In the genomic region with DNA sequence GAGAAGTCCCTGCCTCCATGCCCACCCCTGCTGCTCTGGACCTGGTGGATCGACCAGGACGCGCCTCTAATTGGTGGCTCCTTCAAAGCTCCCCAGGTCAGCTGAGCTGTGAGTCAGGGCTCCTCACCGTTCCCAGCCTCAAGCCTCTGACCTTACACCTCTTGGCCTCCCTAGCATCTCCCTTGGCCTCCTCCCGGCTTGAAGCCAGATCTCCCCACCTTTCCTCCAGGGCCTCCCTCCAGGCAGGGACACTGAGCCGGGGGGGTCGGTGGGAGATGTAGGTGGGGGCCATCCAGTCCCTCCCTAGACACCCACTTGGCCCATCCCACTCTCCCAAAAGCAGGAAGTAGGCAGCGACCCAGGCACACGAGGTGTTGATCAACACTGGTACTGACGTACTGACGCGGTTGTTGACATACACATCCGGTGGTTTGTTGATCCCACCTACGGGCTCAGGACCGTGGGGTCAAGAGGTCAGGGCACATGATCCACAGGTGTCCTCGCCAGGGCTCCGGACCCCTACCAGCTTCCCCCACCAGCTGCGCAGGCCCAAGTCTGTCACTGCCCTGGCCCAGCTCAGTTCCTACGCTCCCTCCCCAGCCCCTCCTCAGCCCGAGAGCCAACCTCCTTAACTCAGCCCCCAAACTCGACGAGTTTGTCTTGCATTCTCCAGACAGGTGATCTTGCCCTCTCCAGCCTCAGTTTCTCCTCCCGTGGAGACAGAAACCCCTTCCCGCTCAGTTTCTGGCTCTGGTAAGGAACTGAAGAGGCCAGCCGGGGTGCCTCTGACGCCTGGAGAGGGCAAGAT, we compare ENCODE assay signal across 8 cellular contexts. TPM values are rescaled to one million over a fixed set of nuclear protein-coding genes. Genes with fewer than 3 reads are reported as not detected.
DNase-seq lines count a peak whose midpoint lies in the region; ATAC-seq and TF ChIP-seq lines count a peak whose summit lies in the region.

No MANE protein-coding gene starts in this region.

- TF ChIP-seq EP300 in sigmoid colon (IDR thresholded peaks at IDR 0.05) = no peak

- 5 to 9% methylated on average over 26 of the region's 26 CpGs for WGBS in sigmoid colon, 2 donors

- no peaks in the 10 kb centered on the region for H3K27me3 Mint-ChIP-seq in CD4-positive, alpha-beta memory T cell

- peaks cover 15 to 31% (median 24%) of the 10 kb centered on the region in 4 donors for H3K4me1 Mint-ChIP-seq in CD4-positive, alpha-beta memory T cell

- peak overlapping the region; percentile 89 for H3K9ac ChIP-seq in OCI-LY3 (ENCODE audit: low read length)

- peaks cover 18% of the 10 kb centered on the region for H3K79me2 ChIP-seq in OCI-LY3 (ENCODE audit: low read length)

- DNase-seq in CD4-positive, alpha-beta memory T cell = peak; percentile 47 to 69 (median 55)
- DNase-seq in H4 (ENCODE audit: low spot score) (peak; percentile 42), hepatic stellate cell (ENCODE audit: low spot score) (peak; percentile 61), sigmoid colon (peak; percentile 82), NCI-H2171 (lab: John Stamatoyannopoulos, UW) (no peak)

- H4K20me1 ChIP-seq in OCI-LY3 (ENCODE audit: insufficient read depth, low read length) = no peaks in the 10 kb centered on the region

- 0 out of 2 replicates have a peak overlapping the region, but pooled peaks have one; percentile 6 for H2AFZ ChIP-seq in OCI-LY3 (ENCODE audit: low read depth, low read length)

- H3K9me3 Mint-ChIP-seq in CD4-positive, alpha-beta memory T cell = no peaks in the 10 kb centered on the region

- intact Hi-C loops in CD4-positive, alpha-beta memory T cell (cut with micrococcal nuclease) = loop anchor here (1.0 to 5.0 kb wide), 3 partner anchors 8 to 1351 kb away; a partner anchor contains a TSS
- intact Hi-C loops in sigmoid colon (cut with DNase I) = no loop called here

- H3K4me1 ChIP-seq in CD4-positive, alpha-beta memory T cell (ENCODE audit: insufficient read depth, low read length) = peaks cover 27% of the 10 kb centered on the region
- H3K4me1 ChIP-seq in OCI-LY3 (ENCODE audit: low read length) (peaks cover 16% of the 10 kb centered on the region), sigmoid colon (peaks cover 0 to 31% (median 27%) of the 10 kb centered on the region in 4 donors)

- ATAC-seq in HG03196 (IDR thresholded peaks at IDR 0.05; ENCODE audit: unreplicated experiment) = no peak

- no peaks in the 10 kb centered on the region for H3K9me3 ChIP-seq in CD4-positive, alpha-beta memory T cell (ENCODE audit: control insufficient read depth in 1 of 2, low read length in 2 of 2)
- no peaks in the 10 kb centered on the region for H3K9me3 ChIP-seq in OCI-LY3 (ENCODE audit: insufficient read depth, low read length)
- no peaks in the 10 kb centered on the region for H3K9me3 ChIP-seq in sigmoid colon

- peak overlapping the region; percentile 88 for H3K27ac ChIP-seq in CD4-positive, alpha-beta memory T cell (ENCODE audit: low read depth, low read length)
- H3K27ac ChIP-seq in OCI-LY3 (ENCODE audit: low read length) = peak overlapping the region; percentile 28
- peak overlapping the region; percentile 88 for H3K27ac ChIP-seq in angular gyrus (ENCODE audit: low read depth, low read length)
- H3K27ac ChIP-seq in sigmoid colon = peak overlapping the region; percentile 79 to 83 (median 82)

- peak overlapping the region; percentile 91 to 96 (median 93) for H3K4me3 Mint-ChIP-seq in CD4-positive, alpha-beta memory T cell

- POLR2A ChIA-PET in CD4-positive, alpha-beta memory T cell (lab: Charles Lee; ENCODE audit: partially characterized antibody) = interaction anchor here (0.6 to 5.8 kb wide), 12 partner anchors 10 to 217 kb away, joined by 3 to 46 read pairs (median 4); a partner anchor contains a TSS

- peak overlapping the region; percentile 91 to 97 (median 96) for H3K27ac Mint-ChIP-seq in CD4-positive, alpha-beta memory T cell

- no peak for TF ChIP-seq CTCF in OCI-LY3 (IDR thresholded peaks at IDR 0.05; ENCODE audit: low read depth, low read length)
- no peak for TF ChIP-seq CTCF in sigmoid colon (IDR thresholded peaks at IDR 0.05)

- H3K4me3 ChIP-seq in CD4-positive, alpha-beta memory T cell (ENCODE audit: low read length in 2 of 2) = peak overlapping the region; percentile 94 to 97
- H3K4me3 ChIP-seq in OCI-LY3 (ENCODE audit: low read length) (peak overlapping the region; percentile 90), sigmoid colon (peak overlapping the region; percentile 65 to 92 (median 88))

- H3K36me3 ChIP-seq in CD4-positive, alpha-beta memory T cell (ENCODE audit: insufficient read depth, low read length) = peaks cover 25% of the 10 kb centered on the region
- H3K36me3 ChIP-seq in OCI-LY3 (replicated peaks; ENCODE audit: low read depth, low read length) = peaks cover 7% of the 10 kb centered on the region
- peaks cover 20 to 33% (median 27%) of the 10 kb centered on the region in 4 donors for H3K36me3 ChIP-seq in sigmoid colon

- H3K27me3 ChIP-seq in CD4-positive, alpha-beta memory T cell (ENCODE audit: insufficient read depth, low read length) = no peaks in the 10 kb centered on the region
- H3K27me3 ChIP-seq in OCI-LY3 (ENCODE audit: low read depth, low read length) = no peaks in the 10 kb centered on the region
- H3K27me3 ChIP-seq in sigmoid colon = no peaks in the 10 kb centered on the region

- no peak for TF ChIP-seq POLR2A in sigmoid colon (IDR thresholded peaks at IDR 0.05)

- peak overlapping the region; percentile 98 for H3K4me2 ChIP-seq in OCI-LY3 (ENCODE audit: low read length)

- CTCF ChIA-PET in CD4-positive, alpha-beta memory T cell (lab: Charles Lee; ENCODE audit: partially characterized antibody) = interaction anchor here (1.4 to 1.7 kb wide), 2 partner anchors 22 to 69 kb away, joined by 3 to 6 read pairs; no protein-coding TSS in a partner anchor

- H3K36me3 Mint-ChIP-seq in CD4-positive, alpha-beta memory T cell = peaks cover 14 to 33% of the 10 kb centered on the region in 2 donors

RNA-seq across cellular contexts. Expression of a gene that starts 0.8 kb away (rescaled TPM):
- 10 to 100 TPM; 45.7 to 47.3 TPM for total RNA-seq in CD4-positive, alpha-beta memory T cell
- 1 to 10 TPM; 4.1 to 6.3 TPM for polyA plus RNA-seq in CD4-positive, alpha-beta memory T cell
- 6.0 and 9.5 TPM in 2 replicates for total RNA-seq in H4 (2014; rRNA removed; shearing (Covaris generic))
- 10 to 100 TPM; 12.1 to 22.7 (median 14.4) TPM for total RNA-seq in sigmoid colon
- polyA plus RNA-seq in sigmoid colon = 10 to 100 TPM; 13.2 to 27.6 (median 19.4) TPM

RNA-seq across cellular contexts. Expression of a gene that starts 8.2 kb away (rescaled TPM):
- total RNA-seq in CD4-positive, alpha-beta memory T cell = 10 to 100 TPM; 14.0 to 15.8 TPM
- 1 to 10 TPM; 5.6 to 8.8 TPM for polyA plus RNA-seq in CD4-positive, alpha-beta memory T cell
- 6.4 and 9.1 TPM in 2 replicates for total RNA-seq in H4 (2014; rRNA removed; shearing (Covaris generic))
- 10 to 100 TPM; 17.8 to 27.3 (median 21.3) TPM for total RNA-seq in sigmoid colon
- polyA plus RNA-seq in sigmoid colon = 10 to 100 TPM; 15.6 to 23.4 (median 18.1) TPM

RNA-seq across cellular contexts. Expression of a gene that starts 19.4 kb away (rescaled TPM):
- under 1 TPM in 1 of 2 experiments, not detected in 1; 0.47 TPM for total RNA-seq in CD4-positive, alpha-beta memory T cell
- polyA plus RNA-seq in CD4-positive, alpha-beta memory T cell = not detected
- total RNA-seq in H4 (2014; rRNA removed; shearing (Covaris generic)) = not detected in 2 replicates
- total RNA-seq in sigmoid colon = 1 to 10 TPM in 1 of 4 donors, not detected in 3; 2.9 TPM
- polyA plus RNA-seq in sigmoid colon = under 1 TPM in 1 of 3 donors, not detected in 2; 0.47 TPM

RNA-seq across cellular contexts. Expression of a gene that starts 37.8 kb away (rescaled TPM):
- total RNA-seq in CD4-positive, alpha-beta memory T cell = 100 to 1,000 TPM; 268 to 279 TPM
- 100 to 1,000 TPM; 125 to 200 TPM for polyA plus RNA-seq in CD4-positive, alpha-beta memory T cell
- total RNA-seq in H4 (2014; rRNA removed; shearing (Covaris generic)) = 13.5 and 14.2 TPM in 2 replicates
- 10 to 100 TPM; 38.5 to 73.1 (median 44.1) TPM for total RNA-seq in sigmoid colon
- 10 to 100 TPM; 27.0 to 54.0 (median 29.4) TPM for polyA plus RNA-seq in sigmoid colon

RNA-seq across cellular contexts. Expression of a gene that starts 55.7 kb away (rescaled TPM):
- under 1 TPM; 0.44 to 0.91 TPM for total RNA-seq in CD4-positive, alpha-beta memory T cell
- polyA plus RNA-seq in CD4-positive, alpha-beta memory T cell = not detected
- total RNA-seq in H4 (2014; rRNA removed; shearing (Covaris generic)) = not detected in 2 replicates
- not detected for total RNA-seq in sigmoid colon
- under 1 TPM in 1 of 3 donors, not detected in 2; 0.25 TPM for polyA plus RNA-seq in sigmoid colon

Comparison
In these comparisons a context has a peak if more than half of its experiments do, and no peak if none do; other contexts are left out.
1. H3K27ac ChIP-seq: peak in every context shown above with its lines; median percentile 88 in CD4-positive, alpha-beta memory T cell; 88 in angular gyrus; 82 in sigmoid colon; 28 in OCI-LY3.